ENCODE assay signal across 17 cellular contexts in the genomic region with DNA sequence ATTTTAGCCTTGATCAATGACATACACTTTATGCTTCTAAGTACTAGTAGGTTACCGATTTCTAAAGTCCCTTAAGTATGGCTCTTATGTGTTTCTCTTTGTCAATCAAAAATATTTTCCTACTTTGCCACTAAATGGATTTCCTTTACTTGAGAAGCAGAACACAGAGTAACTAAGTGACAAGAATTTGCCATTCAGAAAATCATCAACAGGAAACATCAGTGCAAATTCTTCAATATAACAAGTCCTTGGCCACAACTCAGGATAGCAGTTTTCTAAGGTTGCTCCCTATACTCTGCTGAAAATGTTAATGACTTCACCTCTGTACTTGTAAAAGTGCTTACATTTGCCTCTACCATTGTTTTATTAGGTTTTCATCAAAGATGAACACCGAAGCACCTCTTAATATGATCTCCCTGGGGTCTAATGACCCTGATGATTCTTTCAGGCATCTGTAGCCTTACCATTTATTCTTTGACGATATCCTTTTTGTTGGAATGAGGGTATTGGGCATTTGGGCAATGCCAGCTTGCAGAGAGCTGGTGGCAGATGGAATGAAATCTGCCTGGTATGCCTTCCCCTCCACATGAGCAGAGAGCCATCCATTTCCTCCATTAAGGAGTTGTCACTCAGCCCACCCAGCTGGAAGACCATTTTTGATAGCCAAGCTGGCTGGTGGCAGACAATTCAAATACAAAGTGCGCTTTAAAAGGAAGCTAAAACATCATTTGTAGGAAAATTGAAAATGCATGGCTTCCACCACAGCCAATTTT.
"Had no signal": no experiment of that assay in that cellular context is flagged by ENCODE, and none has a peak within 500 bp of the region (broad histone marks: within the 10 kb centered on the region; RNA-seq: fewer than 3 reads in every experiment).

No MANE protein-coding gene starts in this region.

- DNase-seq: activated CD4-positive, alpha-beta T cell treated with anti-CD3 and anti-CD28 coated beads, Interleukin-2, amount 10 ng/mL, durations not matched to agents 7 days and 5 days; activated CD8-positive, alpha-beta memory T cell treated with anti-CD3 and anti-CD28 coated beads, Interleukin-2, amount 50 U/mL, for 48 hours; activated gamma-delta T cell treated with Interleukin-2 at 50 U/mL for 16 hours; activated naive CD8-positive, alpha-beta T cell treated with anti-CD3 and anti-CD28 coated beads, Interleukin-2, amount 10 ng/mL, durations not matched to agents 7 days and 5 days; activated T-cell treated with anti-CD3 and anti-CD28 coated beads, Interleukin-2, amount 50 U/mL, for 72 hours; brain microvascular endothelial cell; endodermal cell; erythroblast; gastrocnemius medialis; heart left ventricle; islet precursor cell; mammary epithelial cell; pancreas; T-helper 9 cell had no signal

- H3K27ac Mint-ChIP-seq: activated CD4-positive, alpha-beta T cell treated with anti-CD3 and anti-CD28 coated beads, Interleukin-2, amount 10 ng/mL, durations not matched to agents 7 days and 5 days; activated naive CD8-positive, alpha-beta T cell treated with anti-CD3 and anti-CD28 coated beads, Interleukin-2, amount 10 ng/mL, durations not matched to agents 7 days and 5 days; activated T-cell treated with anti-CD3 and anti-CD28 coated beads, Interleukin-2, amount 50 U/mL, for 72 hours; endodermal cell; stimulated activated memory B cell treated with anti-CD40 and anti-IgM and Interleukin-4, amounts not matched to agents 10 μg/mL and 1 μg/mL and 100 μg/mL, for 72 hours had no signal

- H3K36me3 Mint-ChIP-seq: activated naive CD8-positive, alpha-beta T cell treated with anti-CD3 and anti-CD28 coated beads, Interleukin-2, amount 10 ng/mL, durations not matched to agents 7 days and 5 days; stimulated activated memory B cell treated with anti-CD40 and anti-IgM and Interleukin-4, amounts not matched to agents 10 μg/mL and 1 μg/mL and 100 μg/mL, for 72 hours had no signal

- H3K27me3 Mint-ChIP-seq: activated CD4-positive, alpha-beta T cell treated with anti-CD3 and anti-CD28 coated beads, Interleukin-2, amount 10 ng/mL, durations not matched to agents 7 days and 5 days; activated naive CD8-positive, alpha-beta T cell treated with anti-CD3 and anti-CD28 coated beads, Interleukin-2, amount 10 ng/mL, durations not matched to agents 7 days and 5 days; stimulated activated memory B cell treated with anti-CD40 and anti-IgM and Interleukin-4, amounts not matched to agents 10 μg/mL and 1 μg/mL and 100 μg/mL, for 72 hours had no signal

- H3K4me1 Mint-ChIP-seq: activated CD4-positive, alpha-beta T cell treated with anti-CD3 and anti-CD28 coated beads, Interleukin-2, amount 10 ng/mL, durations not matched to agents 7 days and 5 days; activated naive CD8-positive, alpha-beta T cell treated with anti-CD3 and anti-CD28 coated beads, Interleukin-2, amount 10 ng/mL, durations not matched to agents 7 days and 5 days; central memory CD8-positive, alpha-beta T cell; stimulated activated memory B cell treated with anti-CD40 and anti-IgM and Interleukin-4, amounts not matched to agents 10 μg/mL and 1 μg/mL and 100 μg/mL, for 72 hours had no signal

- H3K36me3 ChIP-seq: brain microvascular endothelial cell, gastrocnemius medialis, heart left ventricle, pancreas had no signal

- H3K4me1 ChIP-seq: gastrocnemius medialis, heart left ventricle, pancreas had no signal

- ATAC-seq: activated T-cell treated with anti-CD3 and anti-CD28 coated beads, Interleukin-2, amount 50 U/mL, for 72 hours; gastrocnemius medialis; heart left ventricle; pancreas; stimulated activated memory B cell treated with anti-CD40 and anti-IgM and Interleukin-4, amounts not matched to agents 10 μg/mL and 1 μg/mL and 100 μg/mL, for 72 hours had no signal

- H3K27ac ChIP-seq: brain microvascular endothelial cell, gastrocnemius medialis, heart left ventricle, pancreas had no signal

- H3K9me3 Mint-ChIP-seq: activated CD4-positive, alpha-beta T cell treated with anti-CD3 and anti-CD28 coated beads, Interleukin-2, amount 10 ng/mL, durations not matched to agents 7 days and 5 days; activated naive CD8-positive, alpha-beta T cell treated with anti-CD3 and anti-CD28 coated beads, Interleukin-2, amount 10 ng/mL, durations not matched to agents 7 days and 5 days; central memory CD8-positive, alpha-beta T cell; endodermal cell; stimulated activated memory B cell treated with anti-CD40 and anti-IgM and Interleukin-4, amounts not matched to agents 10 μg/mL and 1 μg/mL and 100 μg/mL, for 72 hours had no signal

- H3K4me3 ChIP-seq: dorsolateral prefrontal cortex, gastrocnemius medialis, heart left ventricle, pancreas had no signal

- H3K9me3 ChIP-seq: gastrocnemius medialis, heart left ventricle, pancreas had no signal

- H3K4me3 Mint-ChIP-seq: activated CD4-positive, alpha-beta T cell treated with anti-CD3 and anti-CD28 coated beads, Interleukin-2, amount 10 ng/mL, durations not matched to agents 7 days and 5 days; activated naive CD8-positive, alpha-beta T cell treated with anti-CD3 and anti-CD28 coated beads, Interleukin-2, amount 10 ng/mL, durations not matched to agents 7 days and 5 days; activated T-cell treated with anti-CD3 and anti-CD28 coated beads, Interleukin-2, amount 50 U/mL, for 72 hours; central memory CD8-positive, alpha-beta T cell; endodermal cell; stimulated activated memory B cell treated with anti-CD40 and anti-IgM and Interleukin-4, amounts not matched to agents 10 μg/mL and 1 μg/mL and 100 μg/mL, for 72 hours had no signal

- H3K27me3 ChIP-seq: brain microvascular endothelial cell, gastrocnemius medialis had no signal
